ENCODE assay signal across 8 cellular contexts in genomic region chr3:170869645-170870593, GRCh38. TPM values are rescaled to one million over a fixed set of nuclear protein-coding genes. Genes with fewer than 3 reads are reported as not detected.
DNase-seq lines count a peak whose midpoint lies in the region; ATAC-seq and TF ChIP-seq lines count a peak whose summit lies in the region.

TSS of gene RPL22L1 (minus strand) at chr3:170870195. CDS start at chr3:170870167, 28 bp downstream.

- H3K9me3 ChIP-seq in DOHH2 (ENCODE audit: control insufficient read depth, insufficient read depth, low read length) (no peaks in the 10 kb centered on the region), neuron (ENCODE audit: low read length) (no peaks in the 10 kb centered on the region)

- peaks cover 12 to 20% of the 10 kb centered on the region in 2 donors for H3K36me3 Mint-ChIP-seq in activated T-cell treated with anti-CD3 and anti-CD28 coated beads, Interleukin-2, amount 50 U/mL, for 72 hours (ENCODE audit: insufficient read depth in 2 of 2)

- H3F3A ChIP-seq in DOHH2 (ENCODE audit: control insufficient read depth, insufficient read depth), result peaks cover 47% of the 10 kb centered on the region

- H3K27ac ChIP-seq in DOHH2 (ENCODE audit: low read depth, low read length), result peak within 1 kb of the TSS; percentile 84

- H2AFZ ChIP-seq in neuron (ENCODE audit: low read depth, low read length), result peak within 1 kb of the TSS; percentile 86

- H3K4me1 ChIP-seq in DOHH2 (ENCODE audit: control insufficient read depth, low read length) (peaks cover 27% of the 10 kb centered on the region), neuron (ENCODE audit: insufficient read depth, low read length) (peaks cover 18% of the 10 kb centered on the region)

- ATAC-seq in GM21825 (IDR thresholded peaks at IDR 0.05; ENCODE audit: unreplicated experiment), result peak; percentile 98
- peak; percentile 98 to 99 for ATAC-seq in activated T-cell treated with anti-CD3 and anti-CD28 coated beads, Interleukin-2, amount 50 U/mL, for 72 hours (replicated peaks in 1 of 2)

- no peaks in the 10 kb centered on the region for H3K9me3 Mint-ChIP-seq in activated T-cell treated with anti-CD3 and anti-CD28 coated beads, Interleukin-2, amount 50 U/mL, for 72 hours

- DNase-seq in LoVo (ENCODE audit: low spot score) (peak; percentile 97), fibroblast of the conjunctiva (ENCODE audit: low read depth) (peak; percentile 89), superior temporal gyrus (ENCODE audit: extremely low spot score) (peak; percentile 98), NCI-H187 treated with DMSO at 0.1 percent for 48 hours (lab: John Stamatoyannopoulos, UW) (no peak)
- DNase-seq in activated T-cell treated with anti-CD3 and anti-CD28 coated beads, Interleukin-2, amount 50 U/mL, for 72 hours, result peak; percentile 92 to 95

- peaks cover 23% of the 10 kb centered on the region for H3K4me1 Mint-ChIP-seq in activated T-cell treated with anti-CD3 and anti-CD28 coated beads, Interleukin-2, amount 50 U/mL, for 72 hours (ENCODE audit: low read depth)

- peak within 1 kb of the TSS; percentile 83 for H3K4me3 ChIP-seq in DOHH2 (ENCODE audit: low read length)
- H3K4me3 ChIP-seq in neuron (ENCODE audit: low read length), result peak within 1 kb of the TSS; percentile 84

- H3K27me3 ChIP-seq in DOHH2 (ENCODE audit: control insufficient read depth, low read length) (no peaks in the 10 kb centered on the region), neuron (ENCODE audit: insufficient read depth, low read length) (no peaks in the 10 kb centered on the region)

- H3K36me3 ChIP-seq in DOHH2 (ENCODE audit: control insufficient read depth, low read length) (peaks cover 50% of the 10 kb centered on the region), neuron (ENCODE audit: insufficient read depth, low read length) (peaks cover 29% of the 10 kb centered on the region)

- peak within 1 kb of the TSS; percentile 87 for H3K4me2 ChIP-seq in DOHH2 (ENCODE audit: low read length)

- no peaks in the 10 kb centered on the region for H3K9me2 ChIP-seq in DOHH2 (replicated peaks; ENCODE audit: control insufficient read depth, low read length)

- TF ChIP-seq CTCF in DOHH2 (IDR thresholded peaks at IDR 0.05; ENCODE audit: low read depth, low read length, poor library complexity, severe bottlenecking), result no peak

- peaks cover 35% of the 10 kb centered on the region for H3K79me2 ChIP-seq in DOHH2 (ENCODE audit: control insufficient read depth, low read length)

- peaks cover 15% of the 10 kb centered on the region; the same call in 1 of the 2 replicates for H4K20me1 ChIP-seq in DOHH2 (ENCODE audit: control insufficient read depth, insufficient read depth, low read depth, low read length)

- H3K27ac Mint-ChIP-seq in activated T-cell treated with anti-CD3 and anti-CD28 coated beads, Interleukin-2, amount 50 U/mL, for 72 hours, result peak within 1 kb of the TSS; percentile 95

- peak within 1 kb of the TSS; percentile 93 for H3K4me3 Mint-ChIP-seq in activated T-cell treated with anti-CD3 and anti-CD28 coated beads, Interleukin-2, amount 50 U/mL, for 72 hours

- H3K27me3 Mint-ChIP-seq in activated T-cell treated with anti-CD3 and anti-CD28 coated beads, Interleukin-2, amount 50 U/mL, for 72 hours (ENCODE audit: low read depth), result no peaks in the 10 kb centered on the region

RNA-seq across cellular contexts. Expression of gene RPL22L1, which starts in this region (rescaled TPM):
- 100 to 1,000 TPM; 218 to 246 TPM for total RNA-seq in activated T-cell treated with anti-CD3 and anti-CD28 coated beads, Interleukin-2, amount 50 U/mL, for 72 hours
